Comparison of ENCODE assay signal across 14 cellular contexts in the genomic region with DNA sequence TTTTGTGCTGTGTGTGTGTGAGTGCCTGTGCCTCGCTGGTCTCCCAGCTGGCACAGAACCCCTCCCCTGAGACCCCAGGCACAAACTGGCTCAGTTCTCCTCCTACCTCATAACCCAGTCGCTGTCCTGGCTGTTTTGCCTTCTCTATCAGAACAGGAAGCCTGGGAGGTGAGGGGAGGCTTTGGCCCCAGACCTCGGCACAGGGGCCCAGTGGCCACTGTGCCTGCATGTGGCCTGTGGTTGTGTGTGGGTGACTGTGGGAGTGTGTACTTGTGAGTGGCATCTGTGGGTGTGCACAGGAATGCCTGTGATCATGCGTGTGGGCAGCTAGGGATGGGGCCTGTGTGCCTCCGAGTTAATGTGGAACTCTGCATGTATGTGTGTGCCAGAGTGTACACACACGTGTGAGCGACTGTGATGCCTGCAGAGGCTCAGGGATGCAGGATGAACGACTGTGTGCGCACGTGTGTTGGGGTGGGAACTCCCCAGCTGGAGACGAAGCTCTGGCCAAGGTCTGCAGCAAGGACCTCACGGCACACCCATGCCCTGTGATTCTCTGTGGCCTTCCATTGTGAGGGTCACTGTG. TPM values are rescaled to one million over a fixed set of nuclear protein-coding genes. Genes with fewer than 3 reads are reported as not detected.
A peak's percentile ranks its signal among the peaks of the same experiment; 100 is the strongest.
DNase-seq lines count a peak whose midpoint lies in the region; ATAC-seq and TF ChIP-seq lines count a peak whose summit lies in the region.
"Had no signal": no experiment of that assay in that cellular context is flagged by ENCODE, and none has a peak within 500 bp of the region (broad histone marks: within the 10 kb centered on the region; RNA-seq: fewer than 3 reads in every experiment).

No MANE protein-coding gene starts in this region.

- intact Hi-C loops in left cardiac atrium (cut with DNase I) (loop anchor here in 1 of 2 donors (10.0 kb wide), 1 partner anchor 518 kb away; no protein-coding TSS in a partner anchor), heart right ventricle (cut with DNase I) (loop anchor here in 8 of 10 donors (5.0 to 10.0 kb wide), 5 partner anchors 52 to 518 kb away; no protein-coding TSS in a partner anchor), tibial artery (cut with DNase I; ENCODE audit: low total_unique reads) (no loop called here)
- intact Hi-C loops in activated T-helper 1 cell treated with anti-CD3 and anti-CD28 coated beads, Interleukin-12 subunit alpha, Interleukin-12 subunit beta, Interleukin-2, Interleukin-4 antibody, amounts not matched to agents 30 ng/mL and 10 ng/mL and 1 ng/mL, durations not matched to agents 14 hours and 24 hours and 36 hours (cut with micrococcal nuclease) = no loop called here

- no peaks in the 10 kb centered on the region for H3K9me3 ChIP-seq in heart right ventricle
- H3K9me3 ChIP-seq in tibial artery = no peaks in the 10 kb centered on the region
- H3K9me3 ChIP-seq: ascending aorta had no signal

- TF ChIP-seq CTCF in heart right ventricle (IDR thresholded peaks at IDR 0.05) (no peak), tibial artery (IDR thresholded peaks at IDR 0.05) (no peak)

- no peaks in the 10 kb centered on the region for H3K27me3 Mint-ChIP-seq in activated T-helper 1 cell treated with anti-CD3 and anti-CD28 coated beads, Interleukin-12 subunit alpha, Interleukin-12 subunit beta, Interleukin-2, Interleukin-4 antibody, amounts not matched to agents 30 ng/mL and 10 ng/mL and 1 ng/mL, durations not matched to agents 14 hours and 24 hours and 36 hours (ENCODE audit: insufficient read depth)
- no peaks in the 10 kb centered on the region for H3K27me3 Mint-ChIP-seq in memory B cell

- H3K36me3 Mint-ChIP-seq in activated T-helper 1 cell treated with anti-CD3 and anti-CD28 coated beads, Interleukin-12 subunit alpha, Interleukin-12 subunit beta, Interleukin-2, Interleukin-4 antibody, amounts not matched to agents 30 ng/mL and 10 ng/mL and 1 ng/mL, durations not matched to agents 14 hours and 24 hours and 36 hours (ENCODE audit: low read depth) = peaks cover 46% of the 10 kb centered on the region
- peaks cover 7% of the 10 kb centered on the region for H3K36me3 Mint-ChIP-seq in memory B cell

- peaks cover 0 to 21% (median 6%) of the 10 kb centered on the region in 9 donors for H3K4me1 ChIP-seq in heart right ventricle
- H3K4me1 ChIP-seq in tibial artery = peaks cover 0 to 12% (median 6%) of the 10 kb centered on the region in 4 donors
- H3K4me1 ChIP-seq: ascending aorta had no signal

- H3K4me1 Mint-ChIP-seq in activated T-helper 1 cell treated with anti-CD3 and anti-CD28 coated beads, Interleukin-12 subunit alpha, Interleukin-12 subunit beta, Interleukin-2, Interleukin-4 antibody, amounts not matched to agents 30 ng/mL and 10 ng/mL and 1 ng/mL, durations not matched to agents 14 hours and 24 hours and 36 hours (ENCODE audit: low read depth) = peaks cover 35% of the 10 kb centered on the region
- H3K4me1 Mint-ChIP-seq in memory B cell = peaks cover 25% of the 10 kb centered on the region

- peak overlapping the region; percentile 71 for H3K27ac Mint-ChIP-seq in activated T-helper 1 cell treated with anti-CD3 and anti-CD28 coated beads, Interleukin-12 subunit alpha, Interleukin-12 subunit beta, Interleukin-2, Interleukin-4 antibody, amounts not matched to agents 30 ng/mL and 10 ng/mL and 1 ng/mL, durations not matched to agents 14 hours and 24 hours and 36 hours
- peak overlapping the region; percentile 62 for H3K27ac Mint-ChIP-seq in memory B cell

- WGBS in heart right ventricle, 2 donors = 84 to 86% methylated on average over 12 of the region's 12 CpGs

- no peak for ATAC-seq in left cardiac atrium
- no peak for ATAC-seq in heart right ventricle
- no peak for ATAC-seq in memory B cell (ENCODE audit: low read depth)
- no peak for ATAC-seq in HG03439 (IDR thresholded peaks at IDR 0.05; ENCODE audit: unreplicated experiment)
- ATAC-seq in GM19455 (IDR thresholded peaks at IDR 0.05; ENCODE audit: unreplicated experiment) = no peak

- DNase-seq in left cardiac atrium = peak; percentile 14
- DNase-seq in heart right ventricle = no peak
- DNase-seq in activated T-helper 1 cell treated with anti-CD3 and anti-CD28 coated beads, Interleukin-12 subunit alpha, Interleukin-12 subunit beta, Interleukin-2, Interleukin-4 antibody, amounts not matched to agents 30 ng/mL and 10 ng/mL and 1 ng/mL, durations not matched to agents 14 hours and 24 hours and 36 hours (ENCODE audit: low spot score) = no peak
- no peak for DNase-seq in memory B cell (ENCODE audit: low spot score in 2 of 2)
- DNase-seq in tibial artery = peak; percentile 17 to 44
- no peak for DNase-seq in UCSD-AML1 (lab: John Stamatoyannopoulos, UW; ENCODE audit: unreplicated experiment)
- DNase-seq: NCI-H2171 treated with DMSO at 0.1 percent for 48 hours; stimulated activated naive CD4-positive, alpha-beta T cell treated with Interleukin-2 at 50 U/mL for 16 hours had no signal

- H3K27ac ChIP-seq in heart right ventricle (no peak overlapping the region), tibial artery (no peak overlapping the region)

- peaks cover 0 to 10% (median 0%) of the 10 kb centered on the region in 7 donors for H3K27me3 ChIP-seq in heart right ventricle
- H3K27me3 ChIP-seq in tibial artery = peaks cover 0 to 27% of the 10 kb centered on the region in 2 donors
- H3K27me3 ChIP-seq: ascending aorta had no signal

- H3K4me3 ChIP-seq in heart right ventricle = no peak overlapping the region
- no peak overlapping the region for H3K4me3 ChIP-seq in tibial artery
- H3K4me3 ChIP-seq: ascending aorta had no signal

- H3K36me3 ChIP-seq in heart right ventricle (peaks cover 0 to 68% (median 0%) of the 10 kb centered on the region in 9 donors), tibial artery (no peaks in the 10 kb centered on the region)

- no peak overlapping the region for H3K4me3 Mint-ChIP-seq in activated T-helper 1 cell treated with anti-CD3 and anti-CD28 coated beads, Interleukin-12 subunit alpha, Interleukin-12 subunit beta, Interleukin-2, Interleukin-4 antibody, amounts not matched to agents 30 ng/mL and 10 ng/mL and 1 ng/mL, durations not matched to agents 14 hours and 24 hours and 36 hours
- H3K4me3 Mint-ChIP-seq in memory B cell = no peak overlapping the region

- H3K9me3 Mint-ChIP-seq in activated T-helper 1 cell treated with anti-CD3 and anti-CD28 coated beads, Interleukin-12 subunit alpha, Interleukin-12 subunit beta, Interleukin-2, Interleukin-4 antibody, amounts not matched to agents 30 ng/mL and 10 ng/mL and 1 ng/mL, durations not matched to agents 14 hours and 24 hours and 36 hours = no peaks in the 10 kb centered on the region
- H3K9me3 Mint-ChIP-seq in memory B cell = no peaks in the 10 kb centered on the region

RNA-seq across cellular contexts. Expression of a gene that starts 32.3 kb away (rescaled TPM):
- total RNA-seq in left cardiac atrium (10 to 100 TPM in 1 of 2 donors, 1 to 10 TPM in 1; 6.1 to 14.1 TPM), heart right ventricle (10 to 100 TPM in 1 of 10 donors, 1 to 10 TPM in 8, not detected in 1; 1.3 to 10.4 (median 2.9) TPM)
- 1 to 10 TPM; 2.4 to 7.8 TPM for polyA plus RNA-seq in heart right ventricle
- total RNA-seq in activated T-helper 1 cell treated with anti-CD3 and anti-CD28 coated beads, Interleukin-12 subunit alpha, Interleukin-12 subunit beta, Interleukin-2, Interleukin-4 antibody, amounts not matched to agents 30 ng/mL and 10 ng/mL and 1 ng/mL, durations not matched to agents 14 hours and 24 hours and 36 hours = 218 and 226 TPM in 2 replicates
- total RNA-seq: glomerular endothelial cell, osteocyte had no signal
- polyA plus RNA-seq: BJ had no signal

RNA-seq across cellular contexts. Expression of a gene that starts 43.7 kb away (rescaled TPM):
- total RNA-seq in left cardiac atrium (100 to 1,000 TPM; 143 to 151 TPM), heart right ventricle (100 to 1,000 TPM in 5 of 10 donors, 10 to 100 TPM in 5; 82.6 to 118 (median 98.7) TPM)
- 100 to 1,000 TPM in 1 of 2 donors, 10 to 100 TPM in 1; 52.2 to 159 TPM for polyA plus RNA-seq in heart right ventricle
- total RNA-seq in activated T-helper 1 cell treated with anti-CD3 and anti-CD28 coated beads, Interleukin-12 subunit alpha, Interleukin-12 subunit beta, Interleukin-2, Interleukin-4 antibody, amounts not matched to agents 30 ng/mL and 10 ng/mL and 1 ng/mL, durations not matched to agents 14 hours and 24 hours and 36 hours = 41.5 and 41.6 TPM in 2 replicates

Comparison
In these comparisons a context has a peak if more than half of its experiments do, and no peak if none do; other contexts are left out.
1. DNase-seq: peak in left cardiac atrium (single experiment) and tibial artery (2 of 2); none in heart right ventricle (0 of 2), activated T-helper 1 cell treated with anti-CD3 and anti-CD28 coated beads, Interleukin-12 subunit alpha, Interleukin-12 subunit beta, Interleukin-2, Interleukin-4 antibody, amounts not matched to agents 30 ng/mL and 10 ng/mL and 1 ng/mL, durations not matched to agents 14 hours and 24 hours and 36 hours (single experiment), memory B cell (0 of 2) and UCSD-AML1 (single experiment).
2. RNA of a gene that starts 32.3 kb away (total RNA-seq): 218 to 226 TPM in activated T-helper 1 cell treated with anti-CD3 and anti-CD28 coated beads, Interleukin-12 subunit alpha, Interleukin-12 subunit beta, Interleukin-2, Interleukin-4 antibody, amounts not matched to agents 30 ng/mL and 10 ng/mL and 1 ng/mL, durations not matched to agents 14 hours and 24 hours and 36 hours; 6.1 to 14.1 TPM in left cardiac atrium and 1.3 to 10.4 TPM in heart right ventricle; every median in the first group is over 10 times any median in the second.
3. intact Hi-C loops: an anchor here in heart right ventricle (5.0 to 10.0 kb wide); none called in activated T-helper 1 cell treated with anti-CD3 and anti-CD28 coated beads, Interleukin-12 subunit alpha, Interleukin-12 subunit beta, Interleukin-2, Interleukin-4 antibody, amounts not matched to agents 30 ng/mL and 10 ng/mL and 1 ng/mL, durations not matched to agents 14 hours and 24 hours and 36 hours and tibial artery.